ENCODE assay signal across 8 cellular contexts in the genomic region with DNA sequence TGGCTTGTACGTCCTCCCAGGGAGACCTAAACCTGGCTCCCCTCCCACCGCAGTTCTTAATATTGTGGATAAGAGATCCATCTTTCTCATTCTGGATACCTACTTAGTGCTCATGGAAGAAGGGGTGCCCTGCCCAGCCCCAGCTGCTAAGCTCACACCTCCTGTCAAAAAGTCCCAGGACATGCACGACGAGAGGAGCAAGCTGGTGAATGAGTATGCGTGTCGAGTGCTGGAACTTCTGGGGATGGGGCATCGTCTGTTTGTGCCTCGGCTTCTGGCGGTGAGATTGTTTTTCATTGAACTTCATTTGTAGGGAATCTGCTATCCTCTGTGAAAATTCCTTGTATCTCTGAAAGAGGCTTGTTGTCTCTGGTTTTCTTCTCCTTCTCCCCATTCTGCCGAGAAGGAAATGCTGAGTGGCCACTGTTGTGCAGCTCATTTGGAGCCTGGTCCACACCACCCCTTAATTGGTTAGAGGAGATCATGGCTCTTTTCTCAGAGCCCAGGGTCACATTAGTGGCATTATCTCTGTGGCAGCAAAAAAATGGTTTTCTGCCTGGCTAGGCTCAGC.
DNase-seq lines count a peak whose midpoint lies in the region; ATAC-seq and TF ChIP-seq lines count a peak whose summit lies in the region.

No MANE protein-coding gene starts in this region.

- no peak overlapping the region for H3K27ac Mint-ChIP-seq in endodermal cell

- H3K27me3 ChIP-seq in RWPE2 (ENCODE audit: insufficient read depth, poor library complexity, severe bottlenecking) (no peaks in the 10 kb centered on the region), endodermal cell (ENCODE audit: control insufficient read depth, insufficient read depth, low read length, poor library complexity, severe bottlenecking) (peaks cover 14% of the 10 kb centered on the region), muscle layer of colon (ENCODE audit: control insufficient read depth in 1 of 2, insufficient read depth in 2 of 2, low read length in 2 of 2) (no peaks in the 10 kb centered on the region)

- H3K9ac ChIP-seq in endodermal cell (ENCODE audit: extremely low read depth, low read length, poor library complexity, severe bottlenecking) (peak overlapping the region; percentile 52), muscle layer of colon (ENCODE audit: low read length) (peak overlapping the region; percentile 45)

- DNase-seq in NCI-H1417 (lab: John Stamatoyannopoulos, UW) (peak; percentile 44 to 59 (median 59)), NCI-H1417 treated with DMSO at 0.1 percent for 48 hours (lab: John Stamatoyannopoulos, UW) (no peak), RWPE2 (ENCODE audit: low spot score) (no peak), endodermal cell (peak; percentile 61), NCI-H2196 (lab: John Stamatoyannopoulos, UW; ENCODE audit: unreplicated experiment) (no peak), GM13977 (ENCODE audit: low spot score) (no peak)

- H3K4me3 ChIP-seq in RWPE2 (ENCODE audit: severe bottlenecking) (peak overlapping the region; percentile 16), endodermal cell (ENCODE audit: low read length) (peak overlapping the region; percentile 82), muscle layer of colon (ENCODE audit: low read depth in 1 of 2, low read length in 2 of 2) (peak overlapping the region; percentile 40 to 86)

- no peaks in the 10 kb centered on the region for H3K27me3 Mint-ChIP-seq in endodermal cell (ENCODE audit: insufficient read depth)

- no peak for ATAC-seq in RWPE2 (ENCODE audit: low read depth)
- no peak for ATAC-seq in GM18873 (IDR thresholded peaks at IDR 0.05; ENCODE audit: low FRiP score, unreplicated experiment)

- no peaks in the 10 kb centered on the region for H3K36me3 Mint-ChIP-seq in endodermal cell (ENCODE audit: low read depth)

- H3K4me1 ChIP-seq in RWPE2 (ENCODE audit: insufficient read depth, poor library complexity, severe bottlenecking) (peaks cover 23% of the 10 kb centered on the region), endodermal cell (ENCODE audit: control insufficient read depth, insufficient read depth, low read length) (peaks cover 2% of the 10 kb centered on the region), muscle layer of colon (ENCODE audit: insufficient read depth, low read length) (peaks cover 9% of the 10 kb centered on the region)

- H3K4me1 Mint-ChIP-seq in endodermal cell: peaks cover 1% of the 10 kb centered on the region

- no peak overlapping the region for H3K4me3 Mint-ChIP-seq in endodermal cell

- WGBS in endodermal cell (ENCODE audit: insufficient coverage in 1 of 2, insufficient read length in 1 of 2), 2 experiments: 39% methylated on average over 5 to 10 of the region's 10 CpGs

- no peaks in the 10 kb centered on the region for H3K36me3 ChIP-seq in RWPE2 (ENCODE audit: low read depth)
- H3K36me3 ChIP-seq in endodermal cell (ENCODE audit: control insufficient read depth, insufficient read depth, low read length): no peaks in the 10 kb centered on the region
- no peaks in the 10 kb centered on the region for H3K36me3 ChIP-seq in muscle layer of colon (ENCODE audit: insufficient read depth, low read length)

- in situ Hi-C loops in GM13977 (cut with MboI; ENCODE audit: low pct_unique_long_range_greater_than_20kb, low sequenced_read_pairs, unreplicated experiment): no loop called here

- no peak overlapping the region for H3K27ac ChIP-seq in RWPE2 (ENCODE audit: poor library complexity, severe bottlenecking)
- peak overlapping the region; percentile 81 for H3K27ac ChIP-seq in endodermal cell (ENCODE audit: low read depth, low read length)
- H3K27ac ChIP-seq in muscle layer of colon (ENCODE audit: low read depth, low read length): peak overlapping the region; percentile 6

- no peaks in the 10 kb centered on the region for H3K9me3 Mint-ChIP-seq in endodermal cell

- TF ChIP-seq CTCF in RWPE2 (IDR thresholded peaks at IDR 0.05; ENCODE audit: poor library complexity, severe bottlenecking) (no peak), endodermal cell (conservative IDR thresholded peaks at IDR 0.05) (no peak), GM13977 (IDR thresholded peaks at IDR 0.05; ENCODE audit: extremely low read depth, insufficient read depth, missing control alignments) (no peak)

- H3K9me3 ChIP-seq in RWPE2 (ENCODE audit: severe bottlenecking) (no peaks in the 10 kb centered on the region), endodermal cell (ENCODE audit: control insufficient read depth, low read length) (no peaks in the 10 kb centered on the region), muscle layer of colon (ENCODE audit: low read length) (no peaks in the 10 kb centered on the region)

Comparison
In these comparisons a context has a peak if more than half of its experiments do, and no peak if none do; other contexts are left out.
1. DNase-seq: peak in NCI-H1417 (3 of 3) and endodermal cell (single experiment); none in NCI-H1417 treated with DMSO at 0.1 percent for 48 hours (single experiment), RWPE2 (single experiment), NCI-H2196 (single experiment) and GM13977 (single experiment).
2. H3K4me3 ChIP-seq: peak in every context shown above with its lines; median percentile 82 in endodermal cell; 63 in muscle layer of colon; 16 in RWPE2.